In the genomic region with DNA sequence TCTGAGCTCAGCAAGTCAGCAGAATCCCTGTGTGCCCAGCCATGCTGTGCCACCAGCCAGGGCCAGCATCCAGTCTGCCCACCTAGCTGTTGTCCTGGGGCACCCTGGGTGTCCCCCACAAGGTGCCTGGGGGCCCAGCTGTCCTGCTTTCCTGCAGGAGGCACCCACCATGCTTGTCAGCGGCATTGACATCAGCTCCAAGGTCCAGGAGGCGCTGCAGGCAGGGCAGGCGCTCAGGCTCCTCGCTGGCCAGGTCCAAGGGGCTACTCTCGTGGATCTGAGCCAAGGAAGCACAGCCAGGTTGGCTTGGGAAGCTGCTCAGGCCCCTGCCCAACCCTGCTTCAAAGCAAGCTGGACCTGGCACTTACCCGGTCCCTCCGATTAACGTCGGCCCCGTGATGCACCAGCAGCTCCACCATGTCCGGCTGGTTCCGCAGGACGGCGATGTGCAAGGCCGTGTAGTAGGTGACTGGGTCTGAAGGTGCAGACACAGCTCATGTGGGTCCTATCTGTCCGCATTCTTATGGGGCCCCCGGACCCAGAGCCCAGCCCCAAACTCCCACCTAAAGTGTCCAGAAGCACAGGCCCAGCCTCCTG, we compare ENCODE assay signal across 1 cellular context.
TF ChIP-seq lines count a peak whose summit lies in the region.

No MANE protein-coding gene starts in this region.

TF ChIP-seq in IMR-90, 13 proteins besides CTCF, POLR2A, EP300 and RAD21:
- TF ChIP-seq, protein P1, sequence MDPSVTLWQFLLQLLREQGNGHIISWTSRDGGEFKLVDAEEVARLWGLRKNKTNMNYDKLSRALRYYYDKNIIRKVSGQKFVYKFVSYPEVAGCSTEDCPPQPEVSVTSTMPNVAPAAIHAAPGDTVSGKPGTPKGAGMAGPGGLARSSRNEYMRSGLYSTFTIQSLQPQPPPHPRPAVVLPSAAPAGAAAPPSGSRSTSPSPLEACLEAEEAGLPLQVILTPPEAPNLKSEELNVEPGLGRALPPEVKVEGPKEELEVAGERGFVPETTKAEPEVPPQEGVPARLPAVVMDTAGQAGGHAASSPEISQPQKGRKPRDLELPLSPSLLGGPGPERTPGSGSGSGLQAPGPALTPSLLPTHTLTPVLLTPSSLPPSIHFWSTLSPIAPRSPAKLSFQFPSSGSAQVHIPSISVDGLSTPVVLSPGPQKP (IDR thresholded peaks at IDR 0.05; ENCODE audit: borderline replicate concordance, low read depth, low read length): no peak
- TF ChIP-seq MAFK (IDR thresholded peaks at IDR 0.05; ENCODE audit: low read depth, low read length) (no peak), BHLHE40 (IDR thresholded peaks at IDR 0.05; ENCODE audit: low read depth, low read length) (no peak), RFX5 (IDR thresholded peaks at IDR 0.05; ENCODE audit: low read depth, low read length) (no peak), MXI1 (IDR thresholded peaks at IDR 0.05; ENCODE audit: borderline replicate concordance, low read depth, low read length) (no peak), USF2 (IDR thresholded peaks at IDR 0.05; ENCODE audit: low read depth, low read length) (no peak), CHD1 (IDR thresholded peaks at IDR 0.05; ENCODE audit: low read depth, low read length) (no peak), FOS (IDR thresholded peaks at IDR 0.05; ENCODE audit: low read depth, low read length) (no peak), NFE2L2 (IDR thresholded peaks at IDR 0.05; ENCODE audit: low read depth, low read length) (no peak), RCOR1 (IDR thresholded peaks at IDR 0.05; ENCODE audit: insufficient replicate concordance, low read length) (no peak), CEBPB (IDR thresholded peaks at IDR 0.05; ENCODE audit: low read depth, low read length) (no peak), SMC3 (IDR thresholded peaks at IDR 0.05; ENCODE audit: low read depth, low read length) (no peak), MAZ (IDR thresholded peaks at IDR 0.05; ENCODE audit: borderline replicate concordance, low read depth, low read length) (no peak)
TF ChIP-seq in IMR-90: peak in this region for 0.
